10 cellular contexts compared by ENCODE assay signal in genomic region chr17:77735341-77736206, GRCh38.
DNase-seq lines count a peak whose midpoint lies in the region; ATAC-seq, FAIRE-seq and TF ChIP-seq lines count a peak whose summit lies in the region.
"Had no signal": no experiment of that assay in that cellular context is flagged by ENCODE, and none has a peak within 500 bp of the region (broad histone marks: within the 10 kb centered on the region; RNA-seq: fewer than 3 reads in every experiment).

No MANE protein-coding gene starts in this region.

- TF ChIP-seq POLR2A in H54 (IDR thresholded peaks at IDR 0.05; ENCODE audit: low read depth, low read length): no peak

- H3K9me3 Mint-ChIP-seq in chondrocyte (ENCODE audit: low read depth) (peaks cover 19% of the 10 kb centered on the region), nephron (peaks cover 21% of the 10 kb centered on the region)

- FAIRE-seq in H54 (lab: Jason Lieb, UNC): no peak
- FAIRE-seq: G401.6 had no signal

- ATAC-seq in HG03039 (IDR thresholded peaks at IDR 0.05; ENCODE audit: unreplicated experiment) (no peak), GM19035 (IDR thresholded peaks at IDR 0.05; ENCODE audit: unreplicated experiment) (no peak)

- DNase-seq in C1 segment of cervical spinal cord (lab: John Stamatoyannopoulos, UW) (peak in 10 of 14 donors; percentile 30 to 91 (median 50)), NCI-H2081 (lab: John Stamatoyannopoulos, UW) (peak; percentile 88 to 90), chondrocyte (ENCODE audit: low spot score) (no peak), T1000 (lab: John Stamatoyannopoulos, UW) (no peak), H54 (ENCODE audit: insufficient read length, low spot score) (no peak)
- DNase-seq: stimulated activated naive CD4-positive, alpha-beta T cell had no signal

- H3K4me1 Mint-ChIP-seq in chondrocyte (ENCODE audit: low read depth): peaks cover 38% of the 10 kb centered on the region
- H3K4me1 Mint-ChIP-seq in nephron: peaks cover 45% of the 10 kb centered on the region

- TF ChIP-seq CTCF in chondrocyte (IDR thresholded peaks at IDR 0.05) (no peak), nephron (IDR thresholded peaks at IDR 0.05; ENCODE audit: unreplicated experiment in 3 of 3) (no peak)

- H3K4me3 Mint-ChIP-seq in chondrocyte (ENCODE audit: unreplicated experiment) (no peak overlapping the region), nephron (peak overlapping the region; percentile 60 to 63 (median 60))

- H3K27me3 Mint-ChIP-seq in chondrocyte (ENCODE audit: low read depth): no peaks in the 10 kb centered on the region
- H3K27me3 Mint-ChIP-seq in nephron (ENCODE audit: low read depth): peaks cover 15% of the 10 kb centered on the region

- peaks cover 6% of the 10 kb centered on the region for H3K36me3 Mint-ChIP-seq in chondrocyte (ENCODE audit: low read depth)
- H3K36me3 Mint-ChIP-seq in nephron (ENCODE audit: low read depth): peaks cover 5% of the 10 kb centered on the region

- H3K27ac Mint-ChIP-seq in chondrocyte (ENCODE audit: unreplicated experiment): peak overlapping the region; percentile 22
- H3K27ac Mint-ChIP-seq in nephron: peak overlapping the region; percentile 95 to 97 (median 96)

Comparison
In these comparisons a context has a peak if more than half of its experiments do, and no peak if none do; other contexts are left out.
1. DNase-seq: peak in C1 segment of cervical spinal cord (10 of 14) and NCI-H2081 (2 of 2); none in chondrocyte (single experiment), T1000 (single experiment) and H54 (single experiment).